Comparison of ENCODE assay signal across 25 cellular contexts in the genomic region with DNA sequence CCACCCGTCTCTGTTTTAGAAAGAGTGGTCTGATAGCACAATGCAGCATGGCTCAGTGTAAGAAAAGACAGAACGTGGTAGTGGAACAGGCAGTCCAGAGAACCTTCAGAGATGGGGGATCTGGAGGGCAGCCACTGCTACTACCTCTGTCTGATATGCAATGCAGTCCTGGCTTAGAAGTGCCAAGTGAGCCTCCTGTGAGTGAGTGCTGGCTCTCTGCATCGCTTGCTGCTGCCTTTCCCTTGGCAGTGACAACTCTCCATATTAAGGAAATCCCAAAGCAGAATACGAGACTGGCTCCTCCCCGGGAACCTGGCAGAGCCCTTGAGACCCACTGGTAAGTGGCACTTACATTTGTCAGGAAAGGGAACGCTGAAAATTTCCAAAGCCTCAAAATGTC. TPM values are rescaled to one million over a fixed set of nuclear protein-coding genes. Genes with fewer than 3 reads are reported as not detected.
DNase-seq lines count a peak whose midpoint lies in the region; ATAC-seq lines count a peak whose summit lies in the region.
"Had no signal": no experiment of that assay in that cellular context is flagged by ENCODE, and none has a peak within 500 bp of the region (broad histone marks: within the 10 kb centered on the region; RNA-seq: fewer than 3 reads in every experiment).

No MANE protein-coding gene starts in this region.

- intact Hi-C loops in left cardiac atrium (cut with DNase I) = no loop called here
- intact Hi-C loops in CD4-positive, alpha-beta memory T cell (cut with micrococcal nuclease) = no loop called here

- no peaks in the 10 kb centered on the region for H3K9me3 ChIP-seq in muscle layer of duodenum (ENCODE audit: control insufficient read depth in 1 of 2, low read length in 2 of 2)
- H3K9me3 ChIP-seq in CD4-positive, alpha-beta memory T cell (ENCODE audit: control insufficient read depth in 1 of 2, low read length in 2 of 2) = no peaks in the 10 kb centered on the region
- H3K9me3 ChIP-seq: suprapubic skin had no signal

- H3K36me3 ChIP-seq in muscle layer of duodenum (ENCODE audit: control insufficient read depth in 1 of 2, insufficient read depth in 2 of 2, low read length in 2 of 2) = no peaks in the 10 kb centered on the region
- no peaks in the 10 kb centered on the region for H3K36me3 ChIP-seq in CD4-positive, alpha-beta memory T cell (ENCODE audit: insufficient read depth, low read length)
- H3K36me3 ChIP-seq: suprapubic skin had no signal

- in situ Hi-C loops in G401 (cut with HindIII; ENCODE audit: low sequenced_read_pairs) = no loop called here

- peaks cover 0 to 72% of the 10 kb centered on the region in 2 donors for H3K4me1 ChIP-seq in muscle layer of duodenum (ENCODE audit: control insufficient read depth in 1 of 2, insufficient read depth in 2 of 2, low read length in 2 of 2)
- peaks cover 19% of the 10 kb centered on the region for H3K4me1 ChIP-seq in CD4-positive, alpha-beta memory T cell (ENCODE audit: insufficient read depth, low read length)

- H3K4me1 Mint-ChIP-seq in CD4-positive, alpha-beta memory T cell = peaks cover 27 to 54% (median 37%) of the 10 kb centered on the region in 4 donors
- H3K4me1 Mint-ChIP-seq: stimulated activated memory B cell treated with anti-CD40 and anti-IgM and Interleukin-4, amounts not matched to agents 10 μg/mL and 1 μg/mL and 100 μg/mL, for 72 hours had no signal

- no peaks in the 10 kb centered on the region for H3K27me3 Mint-ChIP-seq in CD4-positive, alpha-beta memory T cell
- H3K27me3 Mint-ChIP-seq: activated CD4-positive, alpha-beta T cell treated with anti-CD3 and anti-CD28 coated beads, Interleukin-2, amount 10 ng/mL, durations not matched to agents 7 days and 5 days; activated CD8-positive, alpha-beta memory T cell treated with anti-CD3 and anti-CD28 coated beads, Interleukin-2, amount 10 ng/mL, durations not matched to agents 7 days and 5 days; stimulated activated memory B cell treated with anti-CD40 and anti-IgM and Interleukin-4, amounts not matched to agents 10 μg/mL and 1 μg/mL and 100 μg/mL, for 72 hours had no signal

- peak overlapping the region; percentile 26 for H3K27ac ChIP-seq in muscle layer of duodenum (ENCODE audit: low read length)
- no peak overlapping the region for H3K27ac ChIP-seq in CD4-positive, alpha-beta memory T cell (ENCODE audit: low read depth, low read length)
- H3K27ac ChIP-seq: suprapubic skin had no signal

- CTCF ChIA-PET in CD4-positive, alpha-beta memory T cell (lab: Charles Lee; ENCODE audit: partially characterized antibody) = no interaction called here

- ATAC-seq in left cardiac atrium (peak; percentile 67 to 81), GM21528 (IDR thresholded peaks at IDR 0.05; ENCODE audit: low FRiP score, unreplicated experiment) (no peak)
- ATAC-seq: activated CD8-positive, alpha-beta memory T cell treated with anti-CD3 and anti-CD28 coated beads, Interleukin-2, amount 10 ng/mL, durations not matched to agents 7 days and 5 days; activated naive CD4-positive, alpha-beta T cell treated with anti-CD3 and anti-CD28 coated beads, Interleukin-2, amount 50 U/mL, for 72 hours; stimulated activated memory B cell treated with anti-CD40 and anti-IgM and Interleukin-4, amounts not matched to agents 10 μg/mL and 1 μg/mL and 100 μg/mL, for 72 hours had no signal

- peaks cover 0 to 2% of the 10 kb centered on the region in 2 donors for H3K36me3 Mint-ChIP-seq in CD4-positive, alpha-beta memory T cell
- H3K36me3 Mint-ChIP-seq: stimulated activated memory B cell treated with anti-CD40 and anti-IgM and Interleukin-4, amounts not matched to agents 10 μg/mL and 1 μg/mL and 100 μg/mL, for 72 hours had no signal

- no peaks in the 10 kb centered on the region for H3K27me3 ChIP-seq in muscle layer of duodenum (ENCODE audit: low read depth, low read length)
- H3K27me3 ChIP-seq in CD4-positive, alpha-beta memory T cell (ENCODE audit: insufficient read depth, low read length) = no peaks in the 10 kb centered on the region
- H3K27me3 ChIP-seq: suprapubic skin had no signal

- no peak overlapping the region for H3K4me3 Mint-ChIP-seq in CD4-positive, alpha-beta memory T cell
- H3K4me3 Mint-ChIP-seq: activated CD4-positive, alpha-beta T cell treated with anti-CD3 and anti-CD28 coated beads, Interleukin-2, amount 10 ng/mL, durations not matched to agents 7 days and 5 days; activated CD8-positive, alpha-beta memory T cell treated with anti-CD3 and anti-CD28 coated beads, Interleukin-2, amount 10 ng/mL, durations not matched to agents 7 days and 5 days; stimulated activated memory B cell treated with anti-CD40 and anti-IgM and Interleukin-4, amounts not matched to agents 10 μg/mL and 1 μg/mL and 100 μg/mL, for 72 hours had no signal

- no peak overlapping the region for H3K4me3 ChIP-seq in muscle layer of duodenum (ENCODE audit: low read depth in 1 of 2, low read length in 2 of 2)
- H3K4me3 ChIP-seq in CD4-positive, alpha-beta memory T cell (ENCODE audit: low read length in 2 of 2) = no peak overlapping the region
- H3K4me3 ChIP-seq: suprapubic skin had no signal

- peak overlapping the region in 1 of 7 donors; percentile 47 for H3K27ac Mint-ChIP-seq in CD4-positive, alpha-beta memory T cell
- H3K27ac Mint-ChIP-seq: activated CD4-positive, alpha-beta T cell treated with anti-CD3 and anti-CD28 coated beads, Interleukin-2, amount 10 ng/mL, durations not matched to agents 7 days and 5 days; activated CD8-positive, alpha-beta memory T cell treated with anti-CD3 and anti-CD28 coated beads, Interleukin-2, amount 10 ng/mL, durations not matched to agents 7 days and 5 days; stimulated activated memory B cell treated with anti-CD40 and anti-IgM and Interleukin-4, amounts not matched to agents 10 μg/mL and 1 μg/mL and 100 μg/mL, for 72 hours had no signal

- peak; percentile 71 for DNase-seq in G401 (ENCODE audit: low spot score)
- DNase-seq in NCI-H69 (lab: John Stamatoyannopoulos, UW) = peak; percentile 26
- DNase-seq in left cardiac atrium = peak; percentile 45
- DNase-seq in germinal center (ENCODE audit: low spot score) = no peak
- no peak for DNase-seq in 8988T
- no peak for DNase-seq in CD4-positive, alpha-beta memory T cell
- DNase-seq: ACHN; activated CD4-positive, alpha-beta T cell treated with anti-CD3 and anti-CD28 coated beads, Interleukin-2, amount 10 ng/mL, durations not matched to agents 7 days and 5 days; activated CD8-positive, alpha-beta memory T cell treated with anti-CD3 and anti-CD28 coated beads, Interleukin-2, amount 10 ng/mL, durations not matched to agents 7 days and 5 days; anterior cingulate cortex; COR-L47; DND-41; H7; Kasumi-1; NCI-H1930; NCI-H345; NCI-H82; occipital lobe; SHP77; T-helper 9 cell had no signal

- H3K9me3 Mint-ChIP-seq in CD4-positive, alpha-beta memory T cell = no peaks in the 10 kb centered on the region
- H3K9me3 Mint-ChIP-seq: activated CD4-positive, alpha-beta T cell treated with anti-CD3 and anti-CD28 coated beads, Interleukin-2, amount 10 ng/mL, durations not matched to agents 7 days and 5 days; activated naive CD4-positive, alpha-beta T cell treated with anti-CD3 and anti-CD28 coated beads, Interleukin-2, amount 50 U/mL, for 72 hours; stimulated activated memory B cell treated with anti-CD40 and anti-IgM and Interleukin-4, amounts not matched to agents 10 μg/mL and 1 μg/mL and 100 μg/mL, for 72 hours had no signal

- POLR2A ChIA-PET in CD4-positive, alpha-beta memory T cell (lab: Charles Lee; ENCODE audit: partially characterized antibody) = interaction anchor here (0.9 kb wide), 1 partner anchor 15 kb away, joined by 3 read pairs; no protein-coding TSS in a partner anchor

RNA-seq across cellular contexts. Expression of a gene that starts 7.6 kb away (rescaled TPM):
- total RNA-seq in G401 (2014; rRNA removed; shearing (Covaris generic)) = 0.18 and 0.51 TPM in 2 replicates
- total RNA-seq in left cardiac atrium = 10 to 100 TPM; 42.1 to 67.5 TPM
- 100 to 1,000 TPM; 194 to 197 TPM for total RNA-seq in CD4-positive, alpha-beta memory T cell
- polyA plus RNA-seq in CD4-positive, alpha-beta memory T cell = 10 to 100 TPM in 1 of 2 donors, 1 to 10 TPM in 1; 6.3 to 44.0 TPM

Comparison
In these comparisons a context has a peak if more than half of its experiments do, and no peak if none do; other contexts are left out.
1. DNase-seq: peak in G401 (single experiment), NCI-H69 (single experiment) and left cardiac atrium (single experiment); none in germinal center (single experiment), 8988T (single experiment) and CD4-positive, alpha-beta memory T cell (0 of 5).
2. RNA of a gene that starts 7.6 kb away (total RNA-seq): 194 to 197 TPM in CD4-positive, alpha-beta memory T cell and 42.1 to 67.5 TPM in left cardiac atrium; 0.18 to 0.51 TPM in G401; every median in the first group is over 10 times any median in the second.